1 cellular context compared by ENCODE assay signal in the genomic region with DNA sequence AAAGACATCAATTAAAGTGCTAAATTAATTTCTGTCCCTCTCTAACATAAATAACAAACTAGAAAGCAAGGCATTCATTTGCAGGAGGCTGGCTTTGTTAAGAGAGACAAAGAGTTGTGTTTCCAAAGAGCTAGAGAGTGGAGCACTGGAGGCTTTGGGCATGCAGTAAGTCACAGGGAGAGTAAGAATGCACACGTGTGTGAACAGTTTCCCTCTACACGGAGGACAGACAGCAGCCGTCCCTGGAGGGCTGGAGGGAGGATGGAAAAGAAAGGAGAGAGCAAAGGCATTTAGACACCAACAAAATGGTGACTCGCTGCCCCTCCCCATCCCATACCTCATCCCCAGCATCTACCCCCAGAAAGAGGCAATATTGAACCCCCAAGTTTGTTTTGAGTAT.
TF ChIP-seq lines count a peak whose summit lies in the region.

No MANE protein-coding gene starts in this region.

TF ChIP-seq in H1, 55 proteins besides CTCF, POLR2A, EP300 and RAD21:
- TF ChIP-seq TCF12 (IDR thresholded peaks at IDR 0.05; ENCODE audit: low read depth, low read length), result no peak
- no peak for TF ChIP-seq TAF1 (IDR thresholded peaks at IDR 0.05; ENCODE audit: low read depth, low read length)
- no peak for TF ChIP-seq KDM1A (IDR thresholded peaks at IDR 0.05; ENCODE audit: borderline replicate concordance, low read length)
- no peak for TF ChIP-seq CHD2 (IDR thresholded peaks at IDR 0.05; ENCODE audit: low read length)
- no peak for TF ChIP-seq GTF2F1 (IDR thresholded peaks at IDR 0.05; ENCODE audit: borderline replicate concordance, low read depth, low read length)
- no peak for TF ChIP-seq POU5F1 (IDR thresholded peaks at IDR 0.05; ENCODE audit: low read depth, low read length)
- no peak for TF ChIP-seq ZNF274 (IDR thresholded peaks at IDR 0.05; ENCODE audit: borderline replicate concordance, extremely low read depth, low read length)
- TF ChIP-seq TBP (IDR thresholded peaks at IDR 0.05; ENCODE audit: low read depth, low read length), result no peak
- no peak for TF ChIP-seq EGR1 (IDR thresholded peaks at IDR 0.05; ENCODE audit: borderline replicate concordance, low read depth, low read length)
- no peak for TF ChIP-seq SIRT6 (IDR thresholded peaks at IDR 0.05; ENCODE audit: low read length)
- no peak for TF ChIP-seq SUZ12 (IDR thresholded peaks at IDR 0.05; ENCODE audit: low read length)
- TF ChIP-seq FOSL1 (IDR thresholded peaks at IDR 0.05; ENCODE audit: insufficient read depth, low read depth, low read length), result no peak
- no peak for TF ChIP-seq HDAC6 (IDR thresholded peaks at IDR 0.05; ENCODE audit: low read depth, low read length)
- TF ChIP-seq ASH2L (IDR thresholded peaks at IDR 0.05; ENCODE audit: low read length), result no peak
- TF ChIP-seq, protein P1, sequence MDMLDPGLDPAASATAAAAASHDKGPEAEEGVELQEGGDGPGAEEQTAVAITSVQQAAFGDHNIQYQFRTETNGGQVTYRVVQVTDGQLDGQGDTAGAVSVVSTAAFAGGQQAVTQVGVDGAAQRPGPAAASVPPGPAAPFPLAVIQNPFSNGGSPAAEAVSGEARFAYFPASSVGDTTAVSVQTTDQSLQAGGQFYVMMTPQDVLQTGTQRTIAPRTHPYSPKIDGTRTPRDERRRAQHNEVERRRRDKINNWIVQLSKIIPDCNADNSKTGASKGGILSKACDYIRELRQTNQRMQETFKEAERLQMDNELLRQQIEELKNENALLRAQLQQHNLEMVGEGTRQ (IDR thresholded peaks at IDR 0.05; ENCODE audit: low read length), result no peak
